1 cellular context compared by ENCODE assay signal in the genomic region with DNA sequence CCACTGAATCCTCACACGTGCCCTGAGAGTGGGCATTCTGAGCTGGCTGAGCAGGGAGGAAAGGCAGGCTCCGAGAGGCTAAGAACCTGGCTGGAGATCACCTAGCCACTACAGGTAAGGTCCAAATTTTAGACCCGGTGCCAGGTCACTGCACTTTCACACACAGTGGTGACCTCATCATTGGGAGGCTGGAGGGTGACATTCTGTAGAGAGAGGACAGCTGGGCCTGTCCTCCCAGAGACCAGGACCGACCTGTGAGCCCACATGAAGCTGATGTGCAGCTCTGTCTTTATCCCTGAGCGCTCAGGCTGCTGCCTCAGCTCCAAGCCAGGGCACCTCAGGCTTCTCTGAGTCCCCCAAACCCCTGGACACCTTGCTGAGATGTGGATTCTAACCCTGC.
TF ChIP-seq lines count a peak whose summit lies in the region.

No MANE protein-coding gene starts in this region.

TF ChIP-seq in liver, 16 proteins besides CTCF, POLR2A, EP300 and RAD21 (continued from another document):
- TF ChIP-seq, protein P1, sequence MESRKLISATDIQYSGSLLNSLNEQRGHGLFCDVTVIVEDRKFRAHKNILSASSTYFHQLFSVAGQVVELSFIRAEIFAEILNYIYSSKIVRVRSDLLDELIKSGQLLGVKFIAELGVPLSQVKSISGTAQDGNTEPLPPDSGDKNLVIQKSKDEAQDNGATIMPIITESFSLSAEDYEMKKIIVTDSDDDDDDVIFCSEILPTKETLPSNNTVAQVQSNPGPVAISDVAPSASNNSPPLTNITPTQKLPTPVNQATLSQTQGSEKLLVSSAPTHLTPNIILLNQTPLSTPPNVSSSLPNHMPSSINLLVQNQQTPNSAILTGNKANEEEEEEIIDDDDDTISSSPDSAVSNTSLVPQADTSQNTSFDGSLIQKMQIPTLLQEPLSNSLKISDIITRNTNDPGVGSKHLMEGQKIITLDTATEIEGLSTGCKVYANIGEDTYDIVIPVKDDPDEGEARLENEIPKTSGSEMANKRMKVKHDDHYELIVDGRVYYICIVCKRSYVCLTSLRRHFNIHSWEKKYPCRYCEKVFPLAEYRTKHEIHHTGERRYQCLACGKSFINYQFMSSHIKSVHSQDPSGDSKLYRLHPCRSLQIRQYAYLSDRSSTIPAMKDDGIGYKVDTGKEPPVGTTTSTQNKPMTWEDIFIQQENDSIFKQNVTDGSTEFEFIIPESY (IDR thresholded peaks at IDR 0.05): no peak
- TF ChIP-seq FOXA2 (IDR thresholded peaks at IDR 0.05): no peak
- no peak for TF ChIP-seq TAF1 (conservative IDR thresholded peaks at IDR 0.05)
- peak; percentile 85 to 92 for TF ChIP-seq RXRA (IDR thresholded peaks at IDR 0.05)
- TF ChIP-seq FOXA1 (IDR thresholded peaks at IDR 0.05): no peak
- no peak for TF ChIP-seq EGR1 (IDR thresholded peaks at IDR 0.05; ENCODE audit: low read depth in 2 of 2)
- peak; percentile 67 for TF ChIP-seq SP1 (IDR thresholded peaks at IDR 0.05)
- TF ChIP-seq HNF4G (IDR thresholded peaks at IDR 0.05): no peak
- TF ChIP-seq NR2F2 (IDR thresholded peaks at IDR 0.05): no peak
